Comparison of ENCODE assay signal across 22 cellular contexts in the genomic region with DNA sequence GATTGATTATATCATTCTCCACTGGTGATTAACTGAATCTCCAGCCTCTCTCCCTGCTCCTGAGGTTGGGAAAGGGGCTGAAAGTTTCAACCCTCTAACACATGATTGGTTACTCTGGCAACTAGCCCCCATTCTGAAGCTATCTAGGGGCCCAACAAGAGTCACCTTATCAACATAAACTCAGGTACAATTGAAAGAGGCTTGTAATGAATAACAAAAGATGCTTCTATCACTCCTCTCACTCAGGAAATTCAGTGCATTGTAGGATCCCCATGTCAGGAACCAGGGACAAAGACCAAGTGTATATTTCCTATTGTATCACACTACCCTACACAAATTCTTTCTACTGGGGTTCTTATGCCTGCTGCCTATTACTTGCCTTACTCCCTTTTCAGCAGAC.
A peak's percentile ranks its signal among the peaks of the same experiment; 100 is the strongest.
DNase-seq lines count a peak whose midpoint lies in the region; ATAC-seq and TF ChIP-seq lines count a peak whose summit lies in the region.
"Had no signal": no experiment of that assay in that cellular context is flagged by ENCODE, and none has a peak within 500 bp of the region (broad histone marks: within the 10 kb centered on the region; RNA-seq: fewer than 3 reads in every experiment).

No MANE protein-coding gene starts in this region.

- peaks cover 10% of the 10 kb centered on the region for H3K36me3 ChIP-seq in GM23338 (ENCODE audit: insufficient read depth)
- no peaks in the 10 kb centered on the region for H3K36me3 ChIP-seq in HUES48 (ENCODE audit: control insufficient read depth, insufficient read depth, low read length)
- no peaks in the 10 kb centered on the region for H3K36me3 ChIP-seq in iPS-20b (ENCODE audit: insufficient read depth, low read depth, low read length)
- H3K36me3 ChIP-seq: BLaER1 treated with 17β-estradiol and CSF1 and Interleukin-3, amounts not matched to agents 10 nM and 100 nM had no signal

- DNase-seq in GM23338 (ENCODE audit: low spot score) (peak; percentile 17), WTC11 (ENCODE audit: low spot score) (no peak), GM03348 (ENCODE audit: low spot score) (no peak), Calu3 (no peak)
- DNase-seq in activated T-cell treated with anti-CD3 and anti-CD28 coated beads, Interleukin-2, amount 50 U/mL, for 72 hours = no peak
- DNase-seq: AML-193; Caco-2; CD4-positive, alpha-beta T cell; CD8-positive, alpha-beta T cell; DMS 273 treated with DMSO at 0.1 percent for 48 hours; DMS53; DMS79; DND-41; EL; GDM1 had no signal

- H3K9me3 Mint-ChIP-seq in GM23338 (peaks cover 25% of the 10 kb centered on the region), WTC11 (peaks cover 35% of the 10 kb centered on the region), Calu3 (ENCODE audit: low read depth, unreplicated experiment) (peaks cover 5% of the 10 kb centered on the region)
- H3K9me3 Mint-ChIP-seq in activated T-cell treated with anti-CD3 and anti-CD28 coated beads, Interleukin-2, amount 50 U/mL, for 72 hours = peaks cover 13 to 20% of the 10 kb centered on the region in 2 donors

- H4K20me1 ChIP-seq in GM23338 (replicated peaks; ENCODE audit: insufficient read depth) = no peaks in the 10 kb centered on the region
- H4K20me1 ChIP-seq: BLaER1 treated with 17β-estradiol and CSF1 and Interleukin-3, amounts not matched to agents 10 nM and 100 nM had no signal

- H3K4me3 ChIP-seq in GM23338 = no peak overlapping the region
- peak overlapping the region; percentile 6; the same call in 1 of the 2 replicates for H3K4me3 ChIP-seq in HUES48 (ENCODE audit: low read depth, low read length)
- 0 out of 2 replicates have a peak overlapping the region, but pooled peaks have one; percentile 9 for H3K4me3 ChIP-seq in iPS-20b (ENCODE audit: low read length)
- H3K4me3 ChIP-seq: A549; BLaER1 treated with 17β-estradiol and CSF1 and Interleukin-3, amounts not matched to agents 10 nM and 100 nM had no signal

- no peaks in the 10 kb centered on the region for H3F3A ChIP-seq in GM23338 (replicated peaks; ENCODE audit: low read depth)

- H3K27ac Mint-ChIP-seq in GM23338 (0 out of 2 replicates have a peak overlapping the region, but pooled peaks have one; percentile 17), WTC11 (no peak overlapping the region), Calu3 (ENCODE audit: unreplicated experiment) (no peak overlapping the region)
- H3K27ac Mint-ChIP-seq in activated T-cell treated with anti-CD3 and anti-CD28 coated beads, Interleukin-2, amount 50 U/mL, for 72 hours = no peak overlapping the region
- H3K27ac Mint-ChIP-seq: B cell; CD4-positive, alpha-beta T cell; CD8-positive, alpha-beta T cell had no signal

- ATAC-seq in GM23338 (peak; percentile 60), WTC11 (peak; percentile 85)
- ATAC-seq in activated T-cell treated with anti-CD3 and anti-CD28 coated beads, Interleukin-2, amount 50 U/mL, for 72 hours (replicated peaks in 1 of 2) = no peak
- ATAC-seq: A549; CD8-positive, alpha-beta T cell had no signal

- H3K27ac ChIP-seq in GM23338 (ENCODE audit: low read depth) = no peak overlapping the region
- H3K27ac ChIP-seq in HUES48 (ENCODE audit: low read depth, low read length) = no peak overlapping the region
- H3K27ac ChIP-seq in iPS-20b (ENCODE audit: low read length) = no peak overlapping the region
- H3K27ac ChIP-seq: 22Rv1; A549; BLaER1 treated with 17β-estradiol and CSF1 and Interleukin-3, amounts not matched to agents 10 nM and 100 nM; C4-2B had no signal

- peaks cover 24% of the 10 kb centered on the region for H3K36me3 Mint-ChIP-seq in GM23338 (ENCODE audit: low read depth)
- peaks cover 32% of the 10 kb centered on the region for H3K36me3 Mint-ChIP-seq in WTC11
- H3K36me3 Mint-ChIP-seq in Calu3 (ENCODE audit: insufficient read depth, unreplicated experiment) = no peaks in the 10 kb centered on the region
- peaks cover 0 to 3% of the 10 kb centered on the region in 2 donors for H3K36me3 Mint-ChIP-seq in activated T-cell treated with anti-CD3 and anti-CD28 coated beads, Interleukin-2, amount 50 U/mL, for 72 hours (ENCODE audit: insufficient read depth in 2 of 2)
- H3K36me3 Mint-ChIP-seq: CD8-positive, alpha-beta T cell had no signal

- intact Hi-C loops in Calu3 (cut with micrococcal nuclease; ENCODE audit: unreplicated experiment) = no loop called here

- no TSS peak for BruUV-seq in Calu3 (replicated peaks; lab: Mats Ljungman, UMichigan)

- POLR2A ChIA-PET in WTC11 (lab: Charles Lee) = no interaction called here

- H3K4me3 Mint-ChIP-seq in GM23338 (no peak overlapping the region), WTC11 (no peak overlapping the region), Calu3 (ENCODE audit: low read depth, unreplicated experiment) (no peak overlapping the region)
- no peak overlapping the region for H3K4me3 Mint-ChIP-seq in activated T-cell treated with anti-CD3 and anti-CD28 coated beads, Interleukin-2, amount 50 U/mL, for 72 hours
- H3K4me3 Mint-ChIP-seq: B cell; CD4-positive, alpha-beta T cell; CD8-positive, alpha-beta T cell had no signal

- TF ChIP-seq CTCF in GM23338 (conservative IDR thresholded peaks at IDR 0.05; ENCODE audit: low read depth in 2 of 2) (no peak), WTC11 (IDR thresholded peaks at IDR 0.05) (no peak), Calu3 (IDR thresholded peaks at IDR 0.05; ENCODE audit: unreplicated experiment) (no peak)

- H3K79me2 ChIP-seq in GM23338 (replicated peaks; ENCODE audit: insufficient read depth) = no peaks in the 10 kb centered on the region

- H3K4me1 ChIP-seq in GM23338 (ENCODE audit: insufficient read depth) (peaks cover 6% of the 10 kb centered on the region; the same call in 1 of the 2 replicates), HUES48 (ENCODE audit: control insufficient read depth, insufficient read depth, low read length) (peaks cover 4% of the 10 kb centered on the region), iPS-20b (ENCODE audit: insufficient read depth, low read length) (no peaks in the 10 kb centered on the region)
- H3K4me1 ChIP-seq: A549, Caco-2 had no signal

- H3K9me3 ChIP-seq in HUES48 (ENCODE audit: control insufficient read depth, insufficient read depth, low read length) = peaks cover 13% of the 10 kb centered on the region
- peaks cover 17% of the 10 kb centered on the region for H3K9me3 ChIP-seq in iPS-20b (ENCODE audit: insufficient read depth, low read depth, low read length)
- H3K9me3 ChIP-seq: A549, Caco-2 had no signal

- CTCF ChIA-PET in WTC11 (lab: Charles Lee) = no interaction called here
- CTCF ChIA-PET in Calu3 (lab: Charles Lee) = no interaction called here

- H3K4me2 ChIP-seq in GM23338 = no peak overlapping the region
- H3K4me2 ChIP-seq: A549; BLaER1 treated with 17β-estradiol and CSF1 and Interleukin-3, amounts not matched to agents 10 nM and 100 nM had no signal

- H2AFZ ChIP-seq in GM23338 = no peak overlapping the region

- no peaks in the 10 kb centered on the region for H3K9me2 ChIP-seq in GM23338 (ENCODE audit: insufficient read depth)

- H3K4me1 Mint-ChIP-seq in GM23338 (peaks cover 5% of the 10 kb centered on the region; the same call in 2 of the 3 replicates), WTC11 (peaks cover 16% of the 10 kb centered on the region), Calu3 (ENCODE audit: low read depth, unreplicated experiment) (no peaks in the 10 kb centered on the region)
- H3K4me1 Mint-ChIP-seq in activated T-cell treated with anti-CD3 and anti-CD28 coated beads, Interleukin-2, amount 50 U/mL, for 72 hours (ENCODE audit: low read depth) = no peaks in the 10 kb centered on the region
- H3K4me1 Mint-ChIP-seq: B cell had no signal

- H3K27me3 ChIP-seq in GM23338 (ENCODE audit: insufficient read depth) (no peaks in the 10 kb centered on the region), HUES48 (ENCODE audit: control insufficient read depth, insufficient read depth, low read length) (no peaks in the 10 kb centered on the region), iPS-20b (ENCODE audit: insufficient read depth, low read length) (no peaks in the 10 kb centered on the region)
- H3K27me3 ChIP-seq: BLaER1 treated with 17β-estradiol and CSF1 and Interleukin-3, amounts not matched to agents 10 nM and 100 nM had no signal

- H3K9ac ChIP-seq in HUES48 (ENCODE audit: low read depth, low read length) (no peak overlapping the region), iPS-20b (ENCODE audit: low read depth, low read length) (no peak overlapping the region)
- H3K9ac ChIP-seq: BLaER1 treated with 17β-estradiol and CSF1 and Interleukin-3, amounts not matched to agents 10 nM and 100 nM had no signal

- H3K27me3 Mint-ChIP-seq in GM23338 (ENCODE audit: insufficient read depth, low read depth, poor library complexity) (peaks cover 2% of the 10 kb centered on the region), WTC11 (ENCODE audit: low read depth) (peaks cover 8% of the 10 kb centered on the region), Calu3 (ENCODE audit: unreplicated experiment) (no peaks in the 10 kb centered on the region)
- H3K27me3 Mint-ChIP-seq in activated T-cell treated with anti-CD3 and anti-CD28 coated beads, Interleukin-2, amount 50 U/mL, for 72 hours (ENCODE audit: low read depth) = no peaks in the 10 kb centered on the region
- H3K27me3 Mint-ChIP-seq: B cell; CD4-positive, alpha-beta T cell had no signal

TF ChIP-seq in GM23338, 12 proteins besides CTCF, POLR2A, EP300 and RAD21 (continues in another document):
- no peak for TF ChIP-seq ZNF114 (CRISPR knock-in tag; IDR thresholded peaks at IDR 0.05)
- TF ChIP-seq JUNB (IDR thresholded peaks at IDR 0.05; ENCODE audit: unreplicated experiment) = no peak

TF ChIP-seq in WTC11, 78 proteins besides CTCF, POLR2A, EP300 and RAD21 (continues in another document):
- TF ChIP-seq FOXK1 (CRISPR knock-in tag; IDR thresholded peaks at IDR 0.05) = no peak
- no peak for TF ChIP-seq ZNF396 (CRISPR knock-in tag; IDR thresholded peaks at IDR 0.05; ENCODE audit: borderline replicate concordance)
- TF ChIP-seq ZNF281 (CRISPR knock-in tag; IDR thresholded peaks at IDR 0.05) = no peak

Comparison
In these comparisons a context has a peak if more than half of its experiments do, and no peak if none do; other contexts are left out.
1. ATAC-seq: peak in GM23338 (single experiment) and WTC11 (single experiment); none in activated T-cell treated with anti-CD3 and anti-CD28 coated beads, Interleukin-2, amount 50 U/mL, for 72 hours (0 of 2).